24 cellular contexts compared by ENCODE assay signal in the genomic region with DNA sequence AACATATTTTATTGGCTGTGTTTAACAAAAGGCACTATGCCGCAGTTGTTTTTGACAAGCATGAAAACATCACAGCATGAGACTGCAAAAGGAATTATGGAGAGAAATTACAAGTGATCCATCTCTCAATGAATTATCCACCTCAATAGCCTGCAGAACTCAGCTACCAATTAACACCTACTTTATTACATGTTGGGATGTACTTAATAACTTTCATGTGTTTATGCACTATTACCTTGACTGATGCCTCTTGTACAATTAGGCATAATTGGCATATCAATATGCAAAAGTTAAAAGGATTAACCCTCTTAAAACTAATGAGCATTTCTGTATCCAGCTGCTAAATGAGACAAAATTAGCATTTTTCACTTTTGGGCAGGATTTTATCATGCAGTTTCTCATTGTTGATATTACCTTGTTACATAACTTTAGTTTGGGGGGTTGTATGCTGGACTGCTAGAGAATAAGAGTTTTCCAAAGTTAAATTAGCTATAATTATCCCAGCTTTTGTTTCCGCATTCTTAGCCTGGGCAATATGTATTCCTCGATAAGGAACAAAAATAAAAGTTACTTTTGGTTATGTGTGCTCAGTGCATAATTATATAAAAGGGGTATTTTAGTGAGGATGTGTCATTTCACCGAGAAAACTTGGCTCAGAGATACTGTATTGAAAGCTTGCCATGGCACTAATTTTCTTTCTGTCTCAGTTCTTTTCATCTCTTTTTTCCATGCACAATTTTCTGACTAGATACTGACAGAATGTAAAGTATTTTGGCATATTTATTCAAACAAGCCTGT. TPM values are rescaled to one million over a fixed set of nuclear protein-coding genes. Genes with fewer than 3 reads are reported as not detected.
A peak's percentile ranks its signal among the peaks of the same experiment; 100 is the strongest.
DNase-seq lines count a peak whose midpoint lies in the region; ATAC-seq lines count a peak whose summit lies in the region.
"Had no signal": no experiment of that assay in that cellular context is flagged by ENCODE, and none has a peak within 500 bp of the region (broad histone marks: within the 10 kb centered on the region; RNA-seq: fewer than 3 reads in every experiment).

No MANE protein-coding gene starts in this region.

- peaks cover 89% of the 10 kb centered on the region for H3K4me1 ChIP-seq in CD8-positive, alpha-beta memory T cell (ENCODE audit: insufficient read depth, low read length)
- peaks cover 21 to 60% of the 10 kb centered on the region in 2 donors for H3K4me1 ChIP-seq in naive thymus-derived CD4-positive, alpha-beta T cell (ENCODE audit: control insufficient read depth in 2 of 2, insufficient read depth in 2 of 2, low read length in 2 of 2)
- H3K4me1 ChIP-seq: gastrocnemius medialis, parathyroid adenoma, sigmoid colon had no signal

- no peaks in the 10 kb centered on the region for H3K9me3 Mint-ChIP-seq in activated CD4-positive, alpha-beta memory T cell treated with anti-CD3 and anti-CD28 coated beads for 36 hours
- no peaks in the 10 kb centered on the region for H3K9me3 Mint-ChIP-seq in activated CD4-positive, alpha-beta memory T cell treated with anti-CD3 and anti-CD28 coated beads, Interleukin-2, amount 10 ng/mL, durations not matched to agents 7 days and 5 days
- H3K9me3 Mint-ChIP-seq in CD8-positive, alpha-beta memory T cell, result no peaks in the 10 kb centered on the region
- no peaks in the 10 kb centered on the region for H3K9me3 Mint-ChIP-seq in T-cell
- no peaks in the 10 kb centered on the region for H3K9me3 Mint-ChIP-seq in naive thymus-derived CD4-positive, alpha-beta T cell
- H3K9me3 Mint-ChIP-seq: CD14-positive monocyte had no signal

- peaks cover 5% of the 10 kb centered on the region for H3K36me3 ChIP-seq in CD8-positive, alpha-beta memory T cell (ENCODE audit: insufficient read depth, low read length)
- peaks cover 0 to 10% (median 7%) of the 10 kb centered on the region in 3 experiments for H3K36me3 ChIP-seq in naive thymus-derived CD4-positive, alpha-beta T cell (ENCODE audit: control insufficient read depth in 2 of 3, insufficient read depth in 3 of 3, low read length in 3 of 3)
- H3K36me3 ChIP-seq: gastrocnemius medialis, sigmoid colon had no signal

- H3K27ac ChIP-seq in CD8-positive, alpha-beta memory T cell (ENCODE audit: low read depth, low read length), result no peak overlapping the region
- peak overlapping the region; percentile 14 for H3K27ac ChIP-seq in naive thymus-derived CD4-positive, alpha-beta T cell (ENCODE audit: low read depth, low read length)
- H3K27ac ChIP-seq: gastrocnemius medialis, parathyroid adenoma, sigmoid colon had no signal

- H3K4me3 Mint-ChIP-seq in activated CD4-positive, alpha-beta memory T cell treated with anti-CD3 and anti-CD28 coated beads for 36 hours, result no peak overlapping the region
- no peak overlapping the region for H3K4me3 Mint-ChIP-seq in activated CD4-positive, alpha-beta memory T cell treated with anti-CD3 and anti-CD28 coated beads, Interleukin-2, amount 10 ng/mL, durations not matched to agents 7 days and 5 days
- peak overlapping the region in 2 of 7 donors; percentile 2 for H3K4me3 Mint-ChIP-seq in CD8-positive, alpha-beta memory T cell
- H3K4me3 Mint-ChIP-seq in T-cell, result peak overlapping the region in 1 of 3 donors; percentile 26
- peak overlapping the region in 6 of 10 donors; percentile 12 to 67 (median 48) for H3K4me3 Mint-ChIP-seq in naive thymus-derived CD4-positive, alpha-beta T cell
- H3K4me3 Mint-ChIP-seq: activated CD8-positive, alpha-beta memory T cell treated with anti-CD3 and anti-CD28 coated beads, Interleukin-2, amount 10 ng/mL, durations not matched to agents 7 days and 5 days; CD14-positive monocyte had no signal

- peaks cover 13% of the 10 kb centered on the region for H3K36me3 Mint-ChIP-seq in activated CD4-positive, alpha-beta memory T cell treated with anti-CD3 and anti-CD28 coated beads for 36 hours
- peaks cover 63% of the 10 kb centered on the region for H3K36me3 Mint-ChIP-seq in activated CD4-positive, alpha-beta memory T cell treated with anti-CD3 and anti-CD28 coated beads, Interleukin-2, amount 10 ng/mL, durations not matched to agents 7 days and 5 days (ENCODE audit: low read depth)
- H3K36me3 Mint-ChIP-seq in CD8-positive, alpha-beta memory T cell, result peaks cover 0 to 44% (median 14%) of the 10 kb centered on the region in 3 donors
- H3K36me3 Mint-ChIP-seq in T-cell, result peaks cover 29% of the 10 kb centered on the region
- H3K36me3 Mint-ChIP-seq in naive thymus-derived CD4-positive, alpha-beta T cell, result peaks cover 0 to 35% (median 16%) of the 10 kb centered on the region in 5 donors

- peak overlapping the region; percentile 56 for H3K27ac Mint-ChIP-seq in activated CD4-positive, alpha-beta memory T cell treated with anti-CD3 and anti-CD28 coated beads for 36 hours
- no peak overlapping the region for H3K27ac Mint-ChIP-seq in activated CD4-positive, alpha-beta memory T cell treated with anti-CD3 and anti-CD28 coated beads, Interleukin-2, amount 10 ng/mL, durations not matched to agents 7 days and 5 days
- peak overlapping the region; percentile 3 to 86 (median 36) for H3K27ac Mint-ChIP-seq in CD8-positive, alpha-beta memory T cell
- H3K27ac Mint-ChIP-seq in T-cell, result peak overlapping the region; percentile 80 to 84
- peak overlapping the region in 8 of 9 donors; percentile 49 to 90 (median 78) for H3K27ac Mint-ChIP-seq in naive thymus-derived CD4-positive, alpha-beta T cell
- H3K27ac Mint-ChIP-seq: activated CD8-positive, alpha-beta memory T cell treated with anti-CD3 and anti-CD28 coated beads, Interleukin-2, amount 10 ng/mL, durations not matched to agents 7 days and 5 days had no signal

- H3K9me3 ChIP-seq in CD8-positive, alpha-beta memory T cell (ENCODE audit: low read length), result no peaks in the 10 kb centered on the region
- H3K9me3 ChIP-seq in naive thymus-derived CD4-positive, alpha-beta T cell (ENCODE audit: control insufficient read depth in 2 of 3, low read length in 3 of 3), result no peaks in the 10 kb centered on the region
- H3K9me3 ChIP-seq: gastrocnemius medialis, sigmoid colon had no signal

- intact Hi-C loops in activated CD4-positive, alpha-beta memory T cell treated with anti-CD3 and anti-CD28 coated beads for 36 hours (cut with micrococcal nuclease), result no loop called here
- intact Hi-C loops in naive thymus-derived CD4-positive, alpha-beta T cell (cut with micrococcal nuclease), result loop anchor here in 1 of 2 donors (5.0 kb wide), 1 partner anchor 1175 kb away; a partner anchor contains a TSS

- POLR2A ChIA-PET in activated CD4-positive, alpha-beta memory T cell treated with anti-CD3 and anti-CD28 coated beads for 36 hours (lab: Charles Lee), result interaction anchor here (1.0 kb wide), 1 partner anchor 12 kb away, joined by 3 read pairs; no protein-coding TSS in a partner anchor
- POLR2A ChIA-PET in activated CD4-positive, alpha-beta memory T cell treated with anti-CD3 and anti-CD28 coated beads, Interleukin-2, amount 10 ng/mL, durations not matched to agents 7 days and 5 days (lab: Charles Lee), result interaction anchor here (0.8 kb wide), 1 partner anchor 102 kb away, joined by 4 read pairs; no protein-coding TSS in a partner anchor
- POLR2A ChIA-PET in CD8-positive, alpha-beta memory T cell (lab: Charles Lee), result no interaction called here
- POLR2A ChIA-PET in T-cell (lab: Charles Lee), result interaction anchor here in 1 of 2 donors (1.0 kb wide), 1 partner anchor 8 kb away, joined by 3 read pairs; no protein-coding TSS in a partner anchor
- POLR2A ChIA-PET in naive thymus-derived CD4-positive, alpha-beta T cell (lab: Charles Lee), result interaction anchor here (0.9 to 1.8 kb wide), 4 partner anchors 9 to 31 kb away, joined by 4 to 7 read pairs (median 4); no protein-coding TSS in a partner anchor

- H3K4me3 ChIP-seq in CD8-positive, alpha-beta memory T cell (ENCODE audit: low read length), result no peak overlapping the region
- no peak overlapping the region for H3K4me3 ChIP-seq in naive thymus-derived CD4-positive, alpha-beta T cell (ENCODE audit: low read length)
- H3K4me3 ChIP-seq: gastrocnemius medialis, GM12878, sigmoid colon had no signal

- no peaks in the 10 kb centered on the region for H3K27me3 ChIP-seq in CD8-positive, alpha-beta memory T cell (ENCODE audit: insufficient read depth, low read length, poor library complexity, severe bottlenecking)
- no peaks in the 10 kb centered on the region for H3K27me3 ChIP-seq in naive thymus-derived CD4-positive, alpha-beta T cell (ENCODE audit: control insufficient read depth in 2 of 2, insufficient read depth in 2 of 2, low read length in 2 of 2)
- H3K27me3 ChIP-seq: gastrocnemius medialis, sigmoid colon had no signal

- CTCF ChIA-PET in activated CD4-positive, alpha-beta memory T cell treated with anti-CD3 and anti-CD28 coated beads for 36 hours (lab: Charles Lee), result interaction anchor here (0.6 to 2.5 kb wide), 10 partner anchors 13 to 173 kb away, joined by 3 to 9 read pairs (median 4); no protein-coding TSS in a partner anchor
- CTCF ChIA-PET in activated CD4-positive, alpha-beta memory T cell treated with anti-CD3 and anti-CD28 coated beads, Interleukin-2, amount 10 ng/mL, durations not matched to agents 7 days and 5 days (lab: Charles Lee), result interaction anchor here (1.2 to 3.7 kb wide), 3 partner anchors 23 to 127 kb away, joined by 3 to 18 read pairs (median 3); no protein-coding TSS in a partner anchor
- CTCF ChIA-PET in CD8-positive, alpha-beta memory T cell (lab: Charles Lee), result interaction anchor here (1.1 to 2.7 kb wide), 6 partner anchors 8 to 101 kb away, joined by 3 to 22 read pairs (median 4); no protein-coding TSS in a partner anchor
- CTCF ChIA-PET in T-cell (lab: Charles Lee), result interaction anchor here (0.6 to 8.8 kb wide), 12 partner anchors 26 to 733 kb away, joined by 3 to 99 read pairs (median 3); partner anchors contain the start of gene ARHGAP15 (in 1 of the 2)
- CTCF ChIA-PET in naive thymus-derived CD4-positive, alpha-beta T cell (lab: Charles Lee), result interaction anchor here (1.0 to 3.1 kb wide), 7 partner anchors 12 to 101 kb away, joined by 3 to 15 read pairs (median 4); no protein-coding TSS in a partner anchor

- no peaks in the 10 kb centered on the region for H3K27me3 Mint-ChIP-seq in activated CD4-positive, alpha-beta memory T cell treated with anti-CD3 and anti-CD28 coated beads for 36 hours
- H3K27me3 Mint-ChIP-seq in activated CD4-positive, alpha-beta memory T cell treated with anti-CD3 and anti-CD28 coated beads, Interleukin-2, amount 10 ng/mL, durations not matched to agents 7 days and 5 days, result no peaks in the 10 kb centered on the region
- no peaks in the 10 kb centered on the region for H3K27me3 Mint-ChIP-seq in CD8-positive, alpha-beta memory T cell
- no peaks in the 10 kb centered on the region for H3K27me3 Mint-ChIP-seq in T-cell
- H3K27me3 Mint-ChIP-seq in naive thymus-derived CD4-positive, alpha-beta T cell, result no peaks in the 10 kb centered on the region
- H3K27me3 Mint-ChIP-seq: activated CD8-positive, alpha-beta memory T cell treated with anti-CD3 and anti-CD28 coated beads, Interleukin-2, amount 10 ng/mL, durations not matched to agents 7 days and 5 days had no signal

- peaks cover 84% of the 10 kb centered on the region for H3K4me1 Mint-ChIP-seq in activated CD4-positive, alpha-beta memory T cell treated with anti-CD3 and anti-CD28 coated beads for 36 hours (ENCODE audit: low read depth)
- H3K4me1 Mint-ChIP-seq in activated CD4-positive, alpha-beta memory T cell treated with anti-CD3 and anti-CD28 coated beads, Interleukin-2, amount 10 ng/mL, durations not matched to agents 7 days and 5 days, result peaks cover 54% of the 10 kb centered on the region
- peaks cover 83 to 92% (median 91%) of the 10 kb centered on the region in 3 donors for H3K4me1 Mint-ChIP-seq in CD8-positive, alpha-beta memory T cell
- H3K4me1 Mint-ChIP-seq in T-cell, result peaks cover 86 to 91% (median 86%) of the 10 kb centered on the region in 3 donors
- H3K4me1 Mint-ChIP-seq in naive thymus-derived CD4-positive, alpha-beta T cell, result peaks cover 59 to 100% (median 91%) of the 10 kb centered on the region in 7 donors

- no peak for DNase-seq in activated CD4-positive, alpha-beta memory T cell treated with anti-CD3 and anti-CD28 coated beads for 36 hours
- DNase-seq in activated CD4-positive, alpha-beta memory T cell treated with anti-CD3 and anti-CD28 coated beads, Interleukin-2, amount 10 ng/mL, durations not matched to agents 7 days and 5 days, result no peak
- no peak for DNase-seq in CD8-positive, alpha-beta memory T cell
- DNase-seq in T-cell, result no peak
- DNase-seq in naive thymus-derived CD4-positive, alpha-beta T cell, result no peak
- DNase-seq in AML-193 (lab: John Stamatoyannopoulos, UW), result no peak
- DNase-seq: activated CD8-positive, alpha-beta memory T cell treated with anti-CD3 and anti-CD28 coated beads, Interleukin-2, amount 10 ng/mL, durations not matched to agents 7 days and 5 days; activated naive CD4-positive, alpha-beta T cell; effector CD4-positive, alpha-beta T cell; gastrocnemius medialis; IMR-90; kidney glomerular epithelial cell; NCI-H146; sigmoid colon had no signal

- ATAC-seq in T-cell (replicated peaks in 1 of 4) (no peak), HG02798 (IDR thresholded peaks at IDR 0.05; ENCODE audit: poor library complexity, unreplicated experiment) (no peak), HG03159 (IDR thresholded peaks at IDR 0.05; ENCODE audit: unreplicated experiment) (no peak)
- no peak for ATAC-seq in naive thymus-derived CD4-positive, alpha-beta T cell
- ATAC-seq: activated CD8-positive, alpha-beta memory T cell treated with anti-CD3 and anti-CD28 coated beads, Interleukin-2, amount 10 ng/mL, durations not matched to agents 7 days and 5 days; esophagus mucosa; gastrocnemius medialis; GM12878 had no signal

RNA-seq across cellular contexts. Expression of gene ARHGAP15, which starts 28.0 kb away (rescaled TPM):
- total RNA-seq in activated CD4-positive, alpha-beta memory T cell treated with anti-CD3 and anti-CD28 coated beads for 36 hours, result 10 to 100 TPM; 70.2 to 71.2 TPM
- total RNA-seq in activated CD4-positive, alpha-beta memory T cell treated with anti-CD3 and anti-CD28 coated beads, Interleukin-2, amount 10 ng/mL, durations not matched to agents 7 days and 5 days, result 100 to 1,000 TPM; 167 TPM
- total RNA-seq in CD8-positive, alpha-beta memory T cell, result 10 to 100 TPM; 41.3 to 41.4 TPM
- 328 TPM for polyA plus RNA-seq in CD8-positive, alpha-beta memory T cell
- 100 to 1,000 TPM; 154 to 271 (median 188) TPM for total RNA-seq in T-cell
- 100 to 1,000 TPM; 164 to 218 (median 183) TPM for total RNA-seq in naive thymus-derived CD4-positive, alpha-beta T cell
- polyA plus RNA-seq in naive thymus-derived CD4-positive, alpha-beta T cell, result 100 to 1,000 TPM; 306 to 311 TPM
- total RNA-seq: H1, IMR-90, lung microvascular endothelial cell, MCF 10A, myocyte had no signal
- polyA plus RNA-seq: H1, IMR-90 had no signal

Comparison
In these comparisons a context has a peak if more than half of its experiments do, and no peak if none do; other contexts are left out.
1. H3K4me3 Mint-ChIP-seq: peak in naive thymus-derived CD4-positive, alpha-beta T cell (6 of 10); none in activated CD4-positive, alpha-beta memory T cell treated with anti-CD3 and anti-CD28 coated beads for 36 hours (single experiment) and activated CD4-positive, alpha-beta memory T cell treated with anti-CD3 and anti-CD28 coated beads, Interleukin-2, amount 10 ng/mL, durations not matched to agents 7 days and 5 days (single experiment).